In genomic region chr7:150379590-150380379, GRCh38 we compare ENCODE assay signal across 8 cellular contexts. TPM values are rescaled to one million over a fixed set of nuclear protein-coding genes. Genes with fewer than 3 reads are reported as not detected.
DNase-seq lines count a peak whose midpoint lies in the region; ATAC-seq and TF ChIP-seq lines count a peak whose summit lies in the region.

No MANE protein-coding gene starts in this region.

- peak overlapping the region; percentile 81 for H3K4me2 ChIP-seq in neuronal stem cell (ENCODE audit: insufficient read depth, low read length, poor library complexity, severe bottlenecking)

- H3K9me3 ChIP-seq in T-helper 17 cell (ENCODE audit: control insufficient read depth, low read length, poor library complexity, severe bottlenecking) (no peaks in the 10 kb centered on the region), neuronal stem cell (replicated peaks in 1 of 2; ENCODE audit: control insufficient read depth in 2 of 2, insufficient read depth in 1 of 2, low read depth in 1 of 2, low read length in 2 of 2) (no peaks in the 10 kb centered on the region)

- H3K27me3 ChIP-seq in neuronal stem cell (ENCODE audit: control insufficient read depth in 3 of 3, insufficient read depth in 3 of 3, low read depth in 1 of 3, low read length in 3 of 3), result no peaks in the 10 kb centered on the region

- peak overlapping the region; percentile 91 for H3K27ac ChIP-seq in neuronal stem cell (replicated peaks; ENCODE audit: low read length)

- H2BK12ac ChIP-seq in neuronal stem cell (ENCODE audit: low read length), result no peak overlapping the region

- peak overlapping the region; percentile 97 for H3K9ac ChIP-seq in neuronal stem cell (ENCODE audit: low read depth, low read length, poor library complexity)

- H3K27ac Mint-ChIP-seq in T-helper 17 cell, result peak overlapping the region; percentile 85

- peaks cover 2% of the 10 kb centered on the region for H3K79me1 ChIP-seq in neuronal stem cell (ENCODE audit: low read depth, low read length)

- no peak for TF ChIP-seq CTCF in fibroblast of mammary gland (conservative IDR thresholded peaks at IDR 0.05; ENCODE audit: control insufficient read depth, insufficient read depth, low read depth, low read length)

- peak overlapping the region; percentile 96 for H3K4me3 Mint-ChIP-seq in T-helper 17 cell

- H4K91ac ChIP-seq in neuronal stem cell (ENCODE audit: low read depth, low read length, poor library complexity), result no peak overlapping the region

- H3K23ac ChIP-seq in neuronal stem cell (ENCODE audit: low read depth, low read length, poor library complexity), result peak overlapping the region; percentile 1

- H3K27me3 Mint-ChIP-seq in T-helper 17 cell, result no peaks in the 10 kb centered on the region

- peaks cover 50 to 51% of the 10 kb centered on the region in 2 donors for H3K4me1 ChIP-seq in neuronal stem cell (ENCODE audit: control insufficient read depth in 2 of 2, insufficient read depth in 1 of 2, low read depth in 1 of 2, low read length in 2 of 2)

- no peak overlapping the region for H4K8ac ChIP-seq in neuronal stem cell (ENCODE audit: low read depth, low read length)

- peak overlapping the region; percentile 82 for H3K4me3 ChIP-seq in fibroblast of mammary gland (ENCODE audit: control insufficient read depth, low read depth, low read length)
- peak overlapping the region; percentile 76 to 96 for H3K4me3 ChIP-seq in neuronal stem cell (ENCODE audit: low read length in 2 of 2)

- WGBS in neuronal stem cell (ENCODE audit: extremely low coverage in 2 of 2, insufficient read length in 2 of 2, insufficient replicate concordance in 1 of 2), 2 donors, result no CpG with 5 or more reads among the region's 34 CpGs

- no peaks in the 10 kb centered on the region for H3K36me3 Mint-ChIP-seq in T-helper 17 cell (ENCODE audit: low read depth)

- peak overlapping the region; percentile 63 for H2BK120ac ChIP-seq in neuronal stem cell (ENCODE audit: low read depth, low read length)

- peak; percentile 1 for ATAC-seq in HG02884 (IDR thresholded peaks at IDR 0.05; ENCODE audit: unreplicated experiment)
- no peak for ATAC-seq in T-helper 17 cell

- peak overlapping the region; percentile 98 for H3K14ac ChIP-seq in neuronal stem cell (ENCODE audit: low read length)

- peaks cover 0 to 8% of the 10 kb centered on the region in 2 donors for H3K36me3 ChIP-seq in neuronal stem cell (replicated peaks in 1 of 2; ENCODE audit: control insufficient read depth in 2 of 2, insufficient read depth in 2 of 2, low read length in 2 of 2)

- peak overlapping the region; percentile 65 for H2AFZ ChIP-seq in neuronal stem cell (ENCODE audit: low read length)

- H3K18ac ChIP-seq in neuronal stem cell (ENCODE audit: low read length), result peak overlapping the region; percentile 97

- DNase-seq in NCI-H2227 (lab: John Stamatoyannopoulos, UW; ENCODE audit: unreplicated experiment), result peak; percentile 28
- no peak for DNase-seq in NCI-H2227 treated with DMSO at 0.1 percent for 48 hours (lab: John Stamatoyannopoulos, UW)
- no peak for DNase-seq in T-helper 17 cell
- DNase-seq in fibroblast of mammary gland (ENCODE audit: low read depth), result no peak
- no peak for DNase-seq in neuronal stem cell (ENCODE audit: low spot score)
- no peak for DNase-seq in NCI-H2029 treated with DMSO at 0.1 percent for 48 hours (lab: John Stamatoyannopoulos, UW)
- DNase-seq in activated gamma-delta T cell treated with Interleukin-2 at 50 U/mL for 16 hours, result no peak

- peak overlapping the region; percentile 79 for H2BK15ac ChIP-seq in neuronal stem cell (ENCODE audit: low read length)

- H2BK5ac ChIP-seq in neuronal stem cell (ENCODE audit: low read length), result peak overlapping the region; percentile 76

- H3K4me1 Mint-ChIP-seq in T-helper 17 cell, result peaks cover 32% of the 10 kb centered on the region

- H3K4ac ChIP-seq in neuronal stem cell (ENCODE audit: low read length), result peak overlapping the region; percentile 81

- peak overlapping the region; percentile 93 for H2AK5ac ChIP-seq in neuronal stem cell (ENCODE audit: low read depth, low read length)

RNA-seq across cellular contexts. Expression of gene ZNF775, which starts 0.7 kb away (rescaled TPM):
- total RNA-seq in T-helper 17 cell, result 1 to 10 TPM; 1.4 to 2.1 TPM
- polyA plus RNA-seq in neuronal stem cell (2013, experiment 1 of 2), result 15.9 TPM
- 15.7 TPM for polyA plus RNA-seq in neuronal stem cell (2013, experiment 2 of 2)

RNA-seq across cellular contexts. Expression of gene REPIN1, which starts 11.2 kb away (rescaled TPM):
- total RNA-seq in T-helper 17 cell, result 10 to 100 TPM; 43.0 to 49.8 TPM
- 84.5 TPM for polyA plus RNA-seq in neuronal stem cell (2013, experiment 1 of 2)
- polyA plus RNA-seq in neuronal stem cell (2013, experiment 2 of 2), result 85.1 TPM

RNA-seq across cellular contexts. Expression of gene RARRES2, which starts 38.4 kb away (rescaled TPM):
- total RNA-seq in T-helper 17 cell, result not detected
- 0.99 TPM for polyA plus RNA-seq in neuronal stem cell (2013, experiment 1 of 2)
- polyA plus RNA-seq in neuronal stem cell (2013, experiment 2 of 2), result 1.0 TPM

RNA-seq across cellular contexts. Expression of gene ACTR3C, which starts 56.4 kb away (rescaled TPM):
- 10 to 100 TPM in 1 of 2 donors, 1 to 10 TPM in 1; 6.0 to 10.2 TPM for total RNA-seq in T-helper 17 cell
- polyA plus RNA-seq in neuronal stem cell (2013, experiment 1 of 2), result not detected
- polyA plus RNA-seq in neuronal stem cell (2013, experiment 2 of 2), result not detected

RNA-seq across cellular contexts. Expression of gene LRRC61, which starts 56.6 kb away (rescaled TPM):
- 1 to 10 TPM; 6.4 to 6.9 TPM for total RNA-seq in T-helper 17 cell
- 0.81 TPM for polyA plus RNA-seq in neuronal stem cell (2013, experiment 1 of 2)
- 0.79 TPM for polyA plus RNA-seq in neuronal stem cell (2013, experiment 2 of 2)
